Comparison of ENCODE assay signal across 28 cellular contexts in genomic region chr5:152125806-152126205, GRCh38.
"Had no signal": no experiment of that assay in that cellular context is flagged by ENCODE, and none has a peak within 500 bp of the region (broad histone marks: within the 10 kb centered on the region; RNA-seq: fewer than 3 reads in every experiment).

No MANE protein-coding gene starts in this region.

- H3K4me3 ChIP-seq: MG63, SK-N-MC had no signal

- H3K36me3 ChIP-seq: MG63 had no signal

- ATAC-seq: activated CD8-positive, alpha-beta memory T cell treated with anti-CD3 and anti-CD28 coated beads, Interleukin-2, amount 10 ng/mL, durations not matched to agents 7 days and 5 days; activated naive CD4-positive, alpha-beta T cell treated with anti-CD3 and anti-CD28 coated beads, Interleukin-2, amount 50 U/mL, for 72 hours; activated naive CD8-positive, alpha-beta T cell treated with anti-CD3 and anti-CD28 coated beads, Interleukin-2, amount 50 U/mL, for 24 hours; Panc1; Right ventricle myocardium inferior; T-cell had no signal

- H3K27me3 ChIP-seq: MG63 had no signal

- DNase-seq: activated B cell treated with CpG ODN at 0.5 μM for 24 hours; activated CD4-positive, alpha-beta T cell treated with anti-CD3 and anti-CD28 coated beads for 1 hour; activated CD4-positive, alpha-beta T cell treated with anti-CD3 and anti-CD28 coated beads, Interleukin-2, amount 10 ng/mL, durations not matched to agents 24 days and 14 days; activated CD4-positive, alpha-beta T cell treated with anti-CD3 and anti-CD28 coated beads, Interleukin-2, amount 50 U/mL, for 48 hours; activated CD8-positive, alpha-beta memory T cell treated with anti-CD3 and anti-CD28 coated beads, Interleukin-2, amount 10 ng/mL, durations not matched to agents 7 days and 5 days; activated effector memory CD4-positive, alpha-beta T cell treated with Interleukin-2 at 50 U/mL for 16 hours; activated naive CD4-positive, alpha-beta T cell treated with Interleukin-2 at 50 U/mL for 16 hours; activated naive CD8-positive, alpha-beta T cell treated with anti-CD3 and anti-CD28 coated beads, Interleukin-2, amount 50 U/mL, for 24 hours; activated T-cell treated with anti-CD3 and anti-CD28 coated beads, Interleukin-2, amount 50 U/mL, for 24 hours; amniotic stem cell; MG63; MV-4-11; NCI-H1092 treated with DMSO at 0.1 percent for 48 hours; NCI-H1417 treated with DMSO at 0.1 percent for 48 hours; NCI-H1930; NCI-H2107; NCI-H510A treated with DMSO at 0.1 percent for 48 hours; NCI-H774; NK-92 treated with Interleukin-12 subunit alpha and Interleukin-12 subunit beta, amount 100 ng/mL, for 24 hours; OCI-M1; RPMI8226; T-cell; T-helper 2 cell; T1000 had no signal
